ENCODE assay signal across 1 cellular context in the genomic region with DNA sequence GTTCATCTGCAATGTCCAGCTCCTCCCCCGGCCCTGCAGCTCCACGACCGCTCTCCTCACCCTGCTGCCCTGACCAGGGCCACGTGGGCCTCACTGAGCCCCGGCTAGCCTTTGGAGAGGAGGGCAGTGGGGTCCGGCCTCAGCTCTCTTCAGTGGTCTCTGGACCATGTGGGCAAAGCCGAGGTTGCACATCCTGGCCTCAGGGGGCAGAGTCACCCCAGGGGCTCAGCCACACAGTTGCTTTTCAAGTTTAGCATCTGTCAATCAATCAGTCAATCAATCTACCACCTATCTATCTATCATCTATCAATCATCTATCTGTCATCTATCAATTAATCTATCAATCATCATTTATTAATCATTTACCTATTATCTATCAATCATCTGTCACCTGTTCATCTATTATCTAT.
TF ChIP-seq lines count a peak whose summit lies in the region.

No MANE protein-coding gene starts in this region.

TF ChIP-seq in K562, 482 proteins besides CTCF, POLR2A, EP300 and RAD21 (continued from another document and continues in another):
- TF ChIP-seq, protein P1, sequence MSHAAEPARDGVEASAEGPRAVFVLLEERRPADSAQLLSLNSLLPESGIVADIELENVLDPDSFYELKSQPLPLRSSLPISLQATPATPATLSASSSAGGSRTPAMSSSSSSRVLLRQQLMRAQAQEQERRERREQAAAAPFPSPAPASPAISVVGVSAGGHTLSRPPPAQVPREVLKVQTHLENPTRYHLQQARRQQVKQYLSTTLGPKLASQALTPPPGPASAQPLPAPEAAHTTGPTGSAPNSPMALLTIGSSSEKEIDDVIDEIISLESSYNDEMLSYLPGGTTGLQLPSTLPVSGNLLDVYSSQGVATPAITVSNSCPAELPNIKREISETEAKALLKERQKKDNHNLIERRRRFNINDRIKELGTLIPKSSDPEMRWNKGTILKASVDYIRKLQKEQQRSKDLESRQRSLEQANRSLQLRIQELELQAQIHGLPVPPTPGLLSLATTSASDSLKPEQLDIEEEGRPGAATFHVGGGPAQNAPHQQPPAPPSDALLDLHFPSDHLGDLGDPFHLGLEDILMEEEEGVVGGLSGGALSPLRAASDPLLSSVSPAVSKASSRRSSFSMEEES (CRISPR knock-in tag; IDR thresholded peaks at IDR 0.05): no peak
- TF ChIP-seq ARNT (IDR thresholded peaks at IDR 0.05) (no peak), TCF7 (IDR thresholded peaks at IDR 0.05; ENCODE audit: borderline replicate concordance) (no peak), HNRNPH1 (optimal IDR thresholded peaks at IDR 0.05; ENCODE audit: low read depth, low read length) (no peak), LEF1 (IDR thresholded peaks at IDR 0.05) (no peak), MAZ (CRISPR knock-in tag; conservative IDR thresholded peaks at IDR 0.05 in 1 of 2, IDR thresholded peaks at IDR 0.05 in 1 of 2) (no peak), TAF1 (IDR thresholded peaks at IDR 0.05; ENCODE audit: control insufficient read depth, extremely low read depth, insufficient read depth, low read length, severe bottlenecking) (no peak), ZNF644 (tag; IDR thresholded peaks at IDR 0.05; ENCODE audit: low read depth) (no peak), SRSF7 (optimal IDR thresholded peaks at IDR 0.05; ENCODE audit: low read depth, low read length) (no peak), GATAD2B (IDR thresholded peaks at IDR 0.05; ENCODE audit: borderline replicate concordance) (peak; percentile 79; the same call in 1 of the 2 replicates), ATF7 (IDR thresholded peaks at IDR 0.05) (no peak), STAG1 (CRISPR knock-in tag; IDR thresholded peaks at IDR 0.05; ENCODE audit: borderline replicate concordance) (no peak), POU5F1 (IDR thresholded peaks at IDR 0.05; ENCODE audit: borderline replicate concordance, low read depth, low read length, partially characterized antibody) (no peak), HMG20B (CRISPR knock-in tag; IDR thresholded peaks at IDR 0.05) (no peak), L3MBTL2 (IDR thresholded peaks at IDR 0.05) (no peak), CREBBP (IDR thresholded peaks at IDR 0.05; ENCODE audit: low read depth, low read length) (no peak), ZNF174 (CRISPR knock-in tag; IDR thresholded peaks at IDR 0.05) (no peak), GATA2 (CRISPR knock-in tag; IDR thresholded peaks at IDR 0.05) (peak; percentile 72), TARDBP (IDR thresholded peaks at IDR 0.05) (no peak), POLR2G (IDR thresholded peaks at IDR 0.05; ENCODE audit: low read depth, low read length) (0 out of 2 replicates have a peak, but pooled peaks have one; percentile 27), DIDO1 (tag; IDR thresholded peaks at IDR 0.05; ENCODE audit: low read depth) (no peak), TFAM (CRISPR knock-in tag; conservative IDR thresholded peaks at IDR 0.05) (no peak), FOXA1 (IDR thresholded peaks at IDR 0.05; ENCODE audit: borderline replicate concordance) (no peak), ELF4 (CRISPR knock-in tag; IDR thresholded peaks at IDR 0.05) (no peak), ZNF263 (CRISPR knock-in tag; IDR thresholded peaks at IDR 0.05; ENCODE audit: borderline replicate concordance) (0 out of 2 replicates have a peak, but pooled peaks have one; percentile 2), ZNF175 (CRISPR knock-in tag; IDR thresholded peaks at IDR 0.05; ENCODE audit: low read depth) (no peak), ZKSCAN8 (CRISPR knock-in tag; IDR thresholded peaks at IDR 0.05) (no peak)
- TF ChIP-seq, protein P2, sequence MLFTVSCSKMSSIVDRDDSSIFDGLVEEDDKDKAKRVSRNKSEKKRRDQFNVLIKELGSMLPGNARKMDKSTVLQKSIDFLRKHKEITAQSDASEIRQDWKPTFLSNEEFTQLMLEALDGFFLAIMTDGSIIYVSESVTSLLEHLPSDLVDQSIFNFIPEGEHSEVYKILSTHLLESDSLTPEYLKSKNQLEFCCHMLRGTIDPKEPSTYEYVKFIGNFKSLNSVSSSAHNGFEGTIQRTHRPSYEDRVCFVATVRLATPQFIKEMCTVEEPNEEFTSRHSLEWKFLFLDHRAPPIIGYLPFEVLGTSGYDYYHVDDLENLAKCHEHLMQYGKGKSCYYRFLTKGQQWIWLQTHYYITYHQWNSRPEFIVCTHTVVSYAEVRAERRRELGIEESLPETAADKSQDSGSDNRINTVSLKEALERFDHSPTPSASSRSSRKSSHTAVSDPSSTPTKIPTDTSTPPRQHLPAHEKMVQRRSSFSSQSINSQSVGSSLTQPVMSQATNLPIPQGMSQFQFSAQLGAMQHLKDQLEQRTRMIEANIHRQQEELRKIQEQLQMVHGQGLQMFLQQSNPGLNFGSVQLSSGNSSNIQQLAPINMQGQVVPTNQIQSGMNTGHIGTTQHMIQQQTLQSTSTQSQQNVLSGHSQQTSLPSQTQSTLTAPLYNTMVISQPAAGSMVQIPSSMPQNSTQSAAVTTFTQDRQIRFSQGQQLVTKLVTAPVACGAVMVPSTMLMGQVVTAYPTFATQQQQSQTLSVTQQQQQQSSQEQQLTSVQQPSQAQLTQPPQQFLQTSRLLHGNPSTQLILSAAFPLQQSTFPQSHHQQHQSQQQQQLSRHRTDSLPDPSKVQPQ (CRISPR knock-in tag; IDR thresholded peaks at IDR 0.05; ENCODE audit: borderline replicate concordance): no peak
- TF ChIP-seq, protein P3, sequence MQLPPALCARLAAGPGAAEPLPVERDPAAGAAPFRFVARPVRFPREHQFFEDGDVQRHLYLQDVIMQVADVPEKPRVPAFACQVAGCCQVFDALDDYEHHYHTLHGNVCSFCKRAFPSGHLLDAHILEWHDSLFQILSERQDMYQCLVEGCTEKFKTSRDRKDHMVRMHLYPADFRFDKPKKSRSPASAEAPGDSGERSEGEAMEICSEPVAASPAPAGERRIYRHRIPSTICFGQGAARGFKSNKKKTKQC (CRISPR knock-in tag; IDR thresholded peaks at IDR 0.05): peak; percentile 52; the same call in 1 of the 2 replicates
- TF ChIP-seq, protein P4, sequence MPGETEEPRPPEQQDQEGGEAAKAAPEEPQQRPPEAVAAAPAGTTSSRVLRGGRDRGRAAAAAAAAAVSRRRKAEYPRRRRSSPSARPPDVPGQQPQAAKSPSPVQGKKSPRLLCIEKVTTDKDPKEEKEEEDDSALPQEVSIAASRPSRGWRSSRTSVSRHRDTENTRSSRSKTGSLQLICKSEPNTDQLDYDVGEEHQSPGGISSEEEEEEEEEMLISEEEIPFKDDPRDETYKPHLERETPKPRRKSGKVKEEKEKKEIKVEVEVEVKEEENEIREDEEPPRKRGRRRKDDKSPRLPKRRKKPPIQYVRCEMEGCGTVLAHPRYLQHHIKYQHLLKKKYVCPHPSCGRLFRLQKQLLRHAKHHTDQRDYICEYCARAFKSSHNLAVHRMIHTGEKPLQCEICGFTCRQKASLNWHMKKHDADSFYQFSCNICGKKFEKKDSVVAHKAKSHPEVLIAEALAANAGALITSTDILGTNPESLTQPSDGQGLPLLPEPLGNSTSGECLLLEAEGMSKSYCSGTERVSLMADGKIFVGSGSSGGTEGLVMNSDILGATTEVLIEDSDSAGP (CRISPR knock-in tag; IDR thresholded peaks at IDR 0.05): no peak
- TF ChIP-seq, protein P5, sequence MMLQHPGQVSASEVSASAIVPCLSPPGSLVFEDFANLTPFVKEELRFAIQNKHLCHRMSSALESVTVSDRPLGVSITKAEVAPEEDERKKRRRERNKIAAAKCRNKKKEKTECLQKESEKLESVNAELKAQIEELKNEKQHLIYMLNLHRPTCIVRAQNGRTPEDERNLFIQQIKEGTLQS (IDR thresholded peaks at IDR 0.05): no peak
- TF ChIP-seq, protein P5 (CRISPR knock-in tag; conservative IDR thresholded peaks at IDR 0.05): no peak
- TF ChIP-seq, protein P6, sequence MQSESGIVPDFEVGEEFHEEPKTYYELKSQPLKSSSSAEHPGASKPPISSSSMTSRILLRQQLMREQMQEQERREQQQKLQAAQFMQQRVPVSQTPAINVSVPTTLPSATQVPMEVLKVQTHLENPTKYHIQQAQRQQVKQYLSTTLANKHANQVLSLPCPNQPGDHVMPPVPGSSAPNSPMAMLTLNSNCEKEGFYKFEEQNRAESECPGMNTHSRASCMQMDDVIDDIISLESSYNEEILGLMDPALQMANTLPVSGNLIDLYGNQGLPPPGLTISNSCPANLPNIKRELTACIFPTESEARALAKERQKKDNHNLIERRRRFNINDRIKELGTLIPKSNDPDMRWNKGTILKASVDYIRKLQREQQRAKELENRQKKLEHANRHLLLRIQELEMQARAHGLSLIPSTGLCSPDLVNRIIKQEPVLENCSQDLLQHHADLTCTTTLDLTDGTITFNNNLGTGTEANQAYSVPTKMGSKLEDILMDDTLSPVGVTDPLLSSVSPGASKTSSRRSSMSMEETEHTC (IDR thresholded peaks at IDR 0.05): no peak
- TF ChIP-seq, protein P7, sequence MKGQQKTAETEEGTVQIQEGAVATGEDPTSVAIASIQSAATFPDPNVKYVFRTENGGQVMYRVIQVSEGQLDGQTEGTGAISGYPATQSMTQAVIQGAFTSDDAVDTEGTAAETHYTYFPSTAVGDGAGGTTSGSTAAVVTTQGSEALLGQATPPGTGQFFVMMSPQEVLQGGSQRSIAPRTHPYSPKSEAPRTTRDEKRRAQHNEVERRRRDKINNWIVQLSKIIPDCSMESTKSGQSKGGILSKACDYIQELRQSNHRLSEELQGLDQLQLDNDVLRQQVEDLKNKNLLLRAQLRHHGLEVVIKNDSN (CRISPR knock-in tag; IDR thresholded peaks at IDR 0.05): peak; percentile 78
- TF ChIP-seq, protein P8, sequence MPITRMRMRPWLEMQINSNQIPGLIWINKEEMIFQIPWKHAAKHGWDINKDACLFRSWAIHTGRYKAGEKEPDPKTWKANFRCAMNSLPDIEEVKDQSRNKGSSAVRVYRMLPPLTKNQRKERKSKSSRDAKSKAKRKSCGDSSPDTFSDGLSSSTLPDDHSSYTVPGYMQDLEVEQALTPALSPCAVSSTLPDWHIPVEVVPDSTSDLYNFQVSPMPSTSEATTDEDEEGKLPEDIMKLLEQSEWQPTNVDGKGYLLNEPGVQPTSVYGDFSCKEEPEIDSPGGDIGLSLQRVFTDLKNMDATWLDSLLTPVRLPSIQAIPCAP (CRISPR knock-in tag; IDR thresholded peaks at IDR 0.05; ENCODE audit: borderline replicate concordance): no peak
- TF ChIP-seq, protein P9, sequence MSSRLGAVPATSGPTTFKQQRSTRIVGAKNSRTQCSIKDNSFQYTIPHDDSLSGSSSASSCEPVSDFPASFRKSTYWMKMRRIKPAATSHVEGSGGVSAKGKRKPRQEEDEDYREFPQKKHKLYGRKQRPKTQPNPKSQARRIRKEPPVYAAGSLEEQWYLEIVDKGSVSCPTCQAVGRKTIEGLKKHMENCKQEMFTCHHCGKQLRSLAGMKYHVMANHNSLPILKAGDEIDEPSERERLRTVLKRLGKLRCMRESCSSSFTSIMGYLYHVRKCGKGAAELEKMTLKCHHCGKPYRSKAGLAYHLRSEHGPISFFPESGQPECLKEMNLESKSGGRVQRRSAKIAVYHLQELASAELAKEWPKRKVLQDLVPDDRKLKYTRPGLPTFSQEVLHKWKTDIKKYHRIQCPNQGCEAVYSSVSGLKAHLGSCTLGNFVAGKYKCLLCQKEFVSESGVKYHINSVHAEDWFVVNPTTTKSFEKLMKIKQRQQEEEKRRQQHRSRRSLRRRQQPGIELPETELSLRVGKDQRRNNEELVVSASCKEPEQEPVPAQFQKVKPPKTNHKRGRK (tag; IDR thresholded peaks at IDR 0.05): no peak
- TF ChIP-seq, protein P10, sequence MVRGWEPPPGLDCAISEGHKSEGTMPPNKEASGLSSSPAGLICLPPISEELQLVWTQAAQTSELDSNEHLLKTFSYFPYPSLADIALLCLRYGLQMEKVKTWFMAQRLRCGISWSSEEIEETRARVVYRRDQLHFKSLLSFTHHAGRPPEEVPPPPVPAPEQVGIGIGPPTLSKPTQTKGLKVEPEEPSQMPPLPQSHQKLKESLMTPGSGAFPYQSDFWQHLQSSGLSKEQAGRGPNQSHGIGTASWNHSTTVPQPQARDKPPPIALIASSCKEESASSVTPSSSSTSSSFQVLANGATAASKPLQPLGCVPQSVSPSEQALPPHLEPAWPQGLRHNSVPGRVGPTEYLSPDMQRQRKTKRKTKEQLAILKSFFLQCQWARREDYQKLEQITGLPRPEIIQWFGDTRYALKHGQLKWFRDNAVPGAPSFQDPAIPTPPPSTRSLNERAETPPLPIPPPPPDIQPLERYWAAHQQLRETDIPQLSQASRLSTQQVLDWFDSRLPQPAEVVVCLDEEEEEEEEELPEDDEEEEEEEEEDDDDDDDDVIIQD (CRISPR knock-in tag; IDR thresholded peaks at IDR 0.05): no peak
- TF ChIP-seq, protein P11, sequence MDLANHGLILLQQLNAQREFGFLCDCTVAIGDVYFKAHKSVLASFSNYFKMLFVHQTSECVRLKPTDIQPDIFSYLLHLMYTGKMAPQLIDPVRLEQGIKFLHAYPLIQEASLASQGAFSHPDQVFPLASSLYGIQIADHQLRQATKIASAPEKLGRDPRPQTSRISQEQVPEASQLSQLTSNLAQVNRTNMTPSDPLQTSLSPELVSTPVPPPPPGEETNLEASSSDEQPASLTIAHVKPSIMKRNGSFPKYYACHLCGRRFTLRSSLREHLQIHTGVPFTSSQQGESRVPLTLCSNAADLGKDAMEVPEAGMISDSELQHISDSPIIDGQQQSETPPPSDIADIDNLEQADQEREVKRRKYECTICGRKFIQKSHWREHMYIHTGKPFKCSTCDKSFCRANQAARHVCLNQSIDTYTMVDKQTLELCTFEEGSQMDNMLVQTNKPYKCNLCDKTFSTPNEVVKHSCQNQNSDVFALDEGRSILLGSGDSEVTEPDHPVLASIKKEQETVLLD (IDR thresholded peaks at IDR 0.05): peak; percentile 92
- TF ChIP-seq, protein P12, sequence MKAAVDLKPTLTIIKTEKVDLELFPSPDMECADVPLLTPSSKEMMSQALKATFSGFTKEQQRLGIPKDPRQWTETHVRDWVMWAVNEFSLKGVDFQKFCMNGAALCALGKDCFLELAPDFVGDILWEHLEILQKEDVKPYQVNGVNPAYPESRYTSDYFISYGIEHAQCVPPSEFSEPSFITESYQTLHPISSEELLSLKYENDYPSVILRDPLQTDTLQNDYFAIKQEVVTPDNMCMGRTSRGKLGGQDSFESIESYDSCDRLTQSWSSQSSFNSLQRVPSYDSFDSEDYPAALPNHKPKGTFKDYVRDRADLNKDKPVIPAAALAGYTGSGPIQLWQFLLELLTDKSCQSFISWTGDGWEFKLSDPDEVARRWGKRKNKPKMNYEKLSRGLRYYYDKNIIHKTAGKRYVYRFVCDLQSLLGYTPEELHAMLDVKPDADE (conservative IDR thresholded peaks at IDR 0.05; ENCODE audit: control insufficient read depth, low read depth, low read length): no peak
- TF ChIP-seq, protein P13, sequence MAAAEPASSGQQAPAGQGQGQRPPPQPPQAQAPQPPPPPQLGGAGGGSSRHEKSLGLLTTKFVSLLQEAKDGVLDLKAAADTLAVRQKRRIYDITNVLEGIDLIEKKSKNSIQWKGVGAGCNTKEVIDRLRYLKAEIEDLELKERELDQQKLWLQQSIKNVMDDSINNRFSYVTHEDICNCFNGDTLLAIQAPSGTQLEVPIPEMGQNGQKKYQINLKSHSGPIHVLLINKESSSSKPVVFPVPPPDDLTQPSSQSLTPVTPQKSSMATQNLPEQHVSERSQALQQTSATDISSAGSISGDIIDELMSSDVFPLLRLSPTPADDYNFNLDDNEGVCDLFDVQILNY (CRISPR knock-in tag; IDR thresholded peaks at IDR 0.05): peak; percentile 66; the same call in 1 of the 2 replicates
